Comparison of ENCODE assay signal across 1 cellular context in the genomic region with DNA sequence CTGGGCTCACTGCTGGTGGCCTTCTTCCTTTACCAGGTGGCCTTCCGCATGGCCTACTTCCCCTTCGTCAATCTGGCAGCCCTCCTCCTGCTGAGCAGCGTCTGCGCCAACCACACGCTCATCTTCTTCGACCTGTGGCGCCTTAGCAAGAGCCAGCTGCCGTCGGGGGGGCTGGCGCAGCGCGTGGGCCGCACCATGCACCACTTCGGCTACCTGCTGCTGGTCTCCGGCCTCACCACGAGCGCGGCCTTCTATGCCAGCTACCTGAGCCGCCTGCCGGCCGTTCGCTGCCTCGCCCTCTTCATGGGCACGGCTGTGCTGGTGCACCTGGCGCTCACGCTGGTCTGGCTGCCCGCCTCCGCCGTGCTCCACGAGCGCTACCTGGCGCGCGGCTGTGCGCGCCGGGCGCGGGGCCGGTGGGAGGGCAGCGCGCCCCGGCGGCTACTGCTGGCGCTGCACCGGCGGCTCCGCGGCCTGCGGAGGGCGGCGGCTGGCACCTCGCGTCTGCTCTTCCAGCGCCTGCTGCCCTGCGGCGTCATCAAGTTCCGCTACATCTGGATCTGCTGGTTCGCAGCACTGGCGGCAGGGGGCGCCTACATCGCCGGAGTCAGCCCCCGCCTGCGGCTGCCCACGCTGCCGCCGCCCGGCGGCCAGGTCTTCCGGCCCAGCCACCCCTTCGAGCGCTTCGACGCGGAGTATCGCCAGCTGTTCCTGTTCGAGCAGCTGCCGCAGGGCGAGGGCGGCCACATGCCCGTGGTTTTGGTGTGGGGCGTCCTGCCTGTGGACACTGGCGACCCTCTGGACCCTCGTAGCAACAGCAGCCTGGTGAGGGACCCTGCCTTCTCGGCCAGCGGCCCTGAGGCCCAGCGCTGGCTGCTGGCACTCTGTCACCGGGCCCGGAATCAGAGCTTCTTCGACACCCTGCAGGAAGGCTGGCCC.
TF ChIP-seq lines count a peak whose summit lies in the region.

No MANE protein-coding gene starts in this region.

TF ChIP-seq in endothelial cell of umbilical vein, 7 proteins besides CTCF, POLR2A, EP300 and RAD21:
- TF ChIP-seq GATA2 (IDR thresholded peaks at IDR 0.05; ENCODE audit: insufficient read depth, insufficient read length, low read depth, low read length) (no peak), EZH2 (IDR thresholded peaks at IDR 0.05; ENCODE audit: borderline replicate concordance, low read depth, low read length, severe bottlenecking) (no peak), MYC (IDR thresholded peaks at IDR 0.05; ENCODE audit: low read depth, low read length) (no peak), JUN (IDR thresholded peaks at IDR 0.05; ENCODE audit: borderline replicate concordance, insufficient read depth, insufficient read length, low read depth) (no peak), POLR2AphosphoS5 (IDR thresholded peaks at IDR 0.05; ENCODE audit: insufficient read depth, low read depth, low read length) (peak; percentile 80), FOS (IDR thresholded peaks at IDR 0.05; ENCODE audit: borderline replicate concordance, insufficient read depth, low read length) (no peak)
- TF ChIP-seq, protein P1, sequence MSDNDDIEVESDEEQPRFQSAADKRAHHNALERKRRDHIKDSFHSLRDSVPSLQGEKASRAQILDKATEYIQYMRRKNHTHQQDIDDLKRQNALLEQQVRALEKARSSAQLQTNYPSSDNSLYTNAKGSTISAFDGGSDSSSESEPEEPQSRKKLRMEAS (IDR thresholded peaks at IDR 0.05; ENCODE audit: insufficient read depth, insufficient read length): peak; percentile 42
